Comparison of ENCODE assay signal across 19 cellular contexts in the genomic region with DNA sequence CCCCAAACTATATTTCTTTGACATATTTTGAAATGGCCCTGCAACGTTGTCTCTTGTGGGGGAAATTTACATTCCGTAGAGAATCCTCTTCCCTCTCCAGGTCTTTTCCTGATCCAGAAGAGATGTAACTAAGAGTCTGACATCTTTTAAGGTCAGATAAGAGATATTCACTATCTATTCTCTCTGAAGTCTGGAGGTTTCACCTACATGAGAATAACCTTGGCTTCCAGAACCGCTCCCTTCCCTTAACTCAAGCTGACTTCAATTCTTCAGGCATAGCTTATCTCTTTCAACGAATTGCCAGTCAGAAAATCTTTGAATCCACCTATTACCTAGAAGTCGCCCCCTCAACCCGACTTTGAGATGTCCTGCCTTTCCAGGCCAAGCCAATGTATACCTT. TPM values are rescaled to one million over a fixed set of nuclear protein-coding genes. Genes with fewer than 3 reads are reported as not detected.
DNase-seq lines count a peak whose midpoint lies in the region; ATAC-seq and TF ChIP-seq lines count a peak whose summit lies in the region.
"Had no signal": no experiment of that assay in that cellular context is flagged by ENCODE, and none has a peak within 500 bp of the region (broad histone marks: within the 10 kb centered on the region; RNA-seq: fewer than 3 reads in every experiment).

No MANE protein-coding gene starts in this region.

- intact Hi-C loops in PC-3 (cut with micrococcal nuclease): no loop called here
- intact Hi-C loops in uterus (cut with DNase I; ENCODE audit: low total_unique reads): no loop called here

- H3F3A ChIP-seq in PC-3 (ENCODE audit: low read length, unreplicated experiment): peaks cover 9% of the 10 kb centered on the region

- H3K36me3 ChIP-seq in PC-3 (ENCODE audit: low read depth, low read length) (no peaks in the 10 kb centered on the region), uterus (no peaks in the 10 kb centered on the region)

- no peak for DNase-seq in activated naive CD4-positive, alpha-beta T cell (lab: John Stamatoyannopoulos, UW)
- DNase-seq in PC-3 (no peak), epithelial cell of prostate (ENCODE audit: low read depth, low spot score) (no peak), type B pancreatic cell (ENCODE audit: extremely low spot score, unreplicated experiment) (no peak), uterus (no peak)
- DNase-seq in activated CD4-positive, CD25-positive, alpha-beta regulatory T cell (lab: John Stamatoyannopoulos, UW): no peak
- DNase-seq: 8988T, ACHN, DMS153, NCI-H1092, NCI-H1436, NCI-H1930, NCI-H2107, NCI-H524, NCI-H748 treated with DMSO at 0.1 percent for 48 hours, RPMI8226, SHP77 had no signal

- H3K9me2 ChIP-seq in PC-3 (replicated peaks; ENCODE audit: low read length): no peaks in the 10 kb centered on the region

- H3K4me1 Mint-ChIP-seq in activated naive CD4-positive, alpha-beta T cell treated with anti-CD3 and anti-CD28 coated beads, Interleukin-2, amount 50 U/mL, for 24 hours: peaks cover 48% of the 10 kb centered on the region
- H3K4me1 Mint-ChIP-seq in type B pancreatic cell (ENCODE audit: unreplicated experiment): peaks cover 6% of the 10 kb centered on the region

- H3K4me1 ChIP-seq in PC-3 (ENCODE audit: insufficient read depth, low read length) (peaks cover 82% of the 10 kb centered on the region), uterus (no peaks in the 10 kb centered on the region)

- H3K27ac ChIP-seq in PC-3 (ENCODE audit: low read length) (peak overlapping the region; percentile 89; the same call in 1 of the 2 replicates), epithelial cell of prostate (peak overlapping the region; percentile 92), uterus (no peak overlapping the region)

- TF ChIP-seq POLR2A in uterus (IDR thresholded peaks at IDR 0.05): no peak

- ATAC-seq in PC-3 (no peak), HG03159 (IDR thresholded peaks at IDR 0.05; ENCODE audit: unreplicated experiment) (no peak)

- no peaks in the 10 kb centered on the region for H3K9me3 Mint-ChIP-seq in activated naive CD4-positive, alpha-beta T cell treated with anti-CD3 and anti-CD28 coated beads, Interleukin-2, amount 50 U/mL, for 24 hours
- peaks cover 4% of the 10 kb centered on the region for H3K9me3 Mint-ChIP-seq in type B pancreatic cell

- no peaks in the 10 kb centered on the region for H3K27me3 ChIP-seq in PC-3 (ENCODE audit: low read length)
- H3K27me3 ChIP-seq in uterus: no peaks in the 10 kb centered on the region

- peaks cover 23% of the 10 kb centered on the region for H3K79me2 ChIP-seq in PC-3 (ENCODE audit: low read length)

- H3K4me2 ChIP-seq in PC-3 (ENCODE audit: low read length): peak overlapping the region; percentile 51

- H3K4me3 Mint-ChIP-seq in activated naive CD4-positive, alpha-beta T cell treated with anti-CD3 and anti-CD28 coated beads, Interleukin-2, amount 50 U/mL, for 24 hours: no peak overlapping the region
- H3K4me3 Mint-ChIP-seq in type B pancreatic cell: peak overlapping the region; percentile 4

- H2AFZ ChIP-seq in PC-3 (ENCODE audit: low read length): no peak overlapping the region

- H3K9me3 ChIP-seq in PC-3 (ENCODE audit: low read length) (no peaks in the 10 kb centered on the region), uterus (no peaks in the 10 kb centered on the region)

- 0 out of 2 replicates have a peak overlapping the region, but pooled peaks have one; percentile 35 for H3K9ac ChIP-seq in PC-3 (ENCODE audit: low read length)

- TF ChIP-seq CTCF in PC-3 (conservative IDR thresholded peaks at IDR 0.05; ENCODE audit: low read depth, low read length): no peak
- TF ChIP-seq CTCF in type B pancreatic cell (conservative IDR thresholded peaks at IDR 0.05): no peak
- no peak for TF ChIP-seq CTCF in uterus (IDR thresholded peaks at IDR 0.05)

- POLR2A ChIA-PET in PC-3 (lab: Charles Lee; ENCODE audit: unreplicated experiment): no interaction called here

- no peaks in the 10 kb centered on the region for H3K36me3 Mint-ChIP-seq in activated naive CD4-positive, alpha-beta T cell treated with anti-CD3 and anti-CD28 coated beads, Interleukin-2, amount 50 U/mL, for 24 hours
- no peaks in the 10 kb centered on the region for H3K36me3 Mint-ChIP-seq in type B pancreatic cell

- no peaks in the 10 kb centered on the region for H3K27me3 Mint-ChIP-seq in activated naive CD4-positive, alpha-beta T cell treated with anti-CD3 and anti-CD28 coated beads, Interleukin-2, amount 50 U/mL, for 24 hours
- peaks cover 47% of the 10 kb centered on the region for H3K27me3 Mint-ChIP-seq in type B pancreatic cell

- H3K4me3 ChIP-seq in PC-3 (ENCODE audit: low read length): no peak overlapping the region
- no peak overlapping the region for H3K4me3 ChIP-seq in uterus

- BruUV-seq in PC-3 (replicated peaks; lab: Mats Ljungman, UMichigan): no TSS peak

- H4K20me1 ChIP-seq in PC-3 (ENCODE audit: low read length): no peaks in the 10 kb centered on the region

- H3K27ac Mint-ChIP-seq in activated naive CD4-positive, alpha-beta T cell treated with anti-CD3 and anti-CD28 coated beads, Interleukin-2, amount 50 U/mL, for 24 hours: peak overlapping the region; percentile 56
- H3K27ac Mint-ChIP-seq in type B pancreatic cell: no peak overlapping the region

- CTCF ChIA-PET in PC-3 (lab: Charles Lee): no interaction called here

RNA-seq across cellular contexts. Expression of a gene that starts 9.9 kb away (rescaled TPM):
- 10.2 and 12.7 TPM in 2 replicates for total RNA-seq in PC-3 (2014; rRNA removed)
- 0.45 and 0.82 TPM in 2 replicates for total RNA-seq in type B pancreatic cell (ENCODE audit: low replicate concordance)
- under 1 TPM in 3 of 4 donors, not detected in 1; 0.26 to 0.52 (median 0.35) TPM for total RNA-seq in uterus

RNA-seq across cellular contexts. Expression of a gene that starts 18.3 kb away (rescaled TPM):
- total RNA-seq in PC-3 (2014; rRNA removed) (82.2 and 97.6 TPM in 2 replicates), type B pancreatic cell (ENCODE audit: low replicate concordance) (23.7 and 34.0 TPM in 2 replicates), uterus (10 to 100 TPM; 16.4 to 62.7 (median 29.3) TPM)

RNA-seq across cellular contexts. Expression of a gene that starts 24.2 kb away (rescaled TPM):
- not detected in 2 replicates for total RNA-seq in PC-3 (2014; rRNA removed)
- total RNA-seq in type B pancreatic cell (ENCODE audit: low replicate concordance): 0.22 TPM in 1 of 2 replicates, not detected in the other
- total RNA-seq in uterus: under 1 TPM in 1 of 4 donors, not detected in 3; 0.41 TPM

RNA-seq across cellular contexts. Expression of a gene that starts 34.9 kb away (rescaled TPM):
- 19.2 and 19.7 TPM in 2 replicates for total RNA-seq in PC-3 (2014; rRNA removed)
- total RNA-seq in type B pancreatic cell (ENCODE audit: low replicate concordance): 21.7 and 22.9 TPM in 2 replicates
- total RNA-seq in uterus: 10 to 100 TPM; 16.2 to 37.7 (median 30.0) TPM

Comparison
In these comparisons a context has a peak if more than half of its experiments do, and no peak if none do; other contexts are left out.
1. H3K27ac ChIP-seq: peak in PC-3 (single experiment) and epithelial cell of prostate (single experiment); none in uterus (0 of 2).